In the genomic region with DNA sequence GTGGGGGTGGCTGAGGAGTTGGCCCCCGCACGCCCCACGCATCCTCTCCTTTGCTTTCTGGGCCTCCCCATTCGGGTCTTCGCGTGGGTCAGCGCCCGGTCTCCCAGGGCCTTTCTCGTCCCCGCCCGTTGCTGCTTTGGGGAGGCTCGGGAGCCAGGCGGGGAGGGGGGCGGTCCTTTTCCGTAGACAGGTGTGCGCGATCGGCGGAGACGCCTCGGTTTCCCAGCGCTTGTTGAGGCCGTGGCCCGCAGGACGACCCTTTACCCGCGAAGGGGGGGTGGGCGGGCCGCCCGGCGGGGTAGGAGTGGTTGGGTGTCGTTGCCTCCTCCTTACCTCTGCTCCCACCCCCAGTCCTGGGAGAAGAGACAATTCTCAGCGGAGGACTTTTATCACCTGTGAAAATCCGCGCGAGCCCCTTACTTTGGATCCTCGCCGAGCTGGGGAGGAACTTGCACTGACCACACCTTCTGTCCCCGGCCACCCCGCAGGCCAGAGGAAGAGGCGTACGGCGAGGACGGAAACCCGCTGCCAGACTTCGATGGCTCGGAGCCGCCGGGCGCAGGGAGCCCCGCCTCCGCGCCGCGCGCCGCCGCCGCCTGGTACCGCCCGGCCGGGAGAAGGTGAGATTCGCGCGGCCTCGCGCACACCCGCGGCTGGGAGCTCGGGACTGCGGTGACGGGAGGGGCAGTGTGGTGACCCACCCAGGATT, we compare ENCODE assay signal across 1 cellular context.
TF ChIP-seq lines count a peak whose summit lies in the region.

No MANE protein-coding gene starts in this region.

TF ChIP-seq in HEK293, 187 proteins besides CTCF, POLR2A, EP300 and RAD21 (continued from another document and continues in another):
- TF ChIP-seq, protein P1, sequence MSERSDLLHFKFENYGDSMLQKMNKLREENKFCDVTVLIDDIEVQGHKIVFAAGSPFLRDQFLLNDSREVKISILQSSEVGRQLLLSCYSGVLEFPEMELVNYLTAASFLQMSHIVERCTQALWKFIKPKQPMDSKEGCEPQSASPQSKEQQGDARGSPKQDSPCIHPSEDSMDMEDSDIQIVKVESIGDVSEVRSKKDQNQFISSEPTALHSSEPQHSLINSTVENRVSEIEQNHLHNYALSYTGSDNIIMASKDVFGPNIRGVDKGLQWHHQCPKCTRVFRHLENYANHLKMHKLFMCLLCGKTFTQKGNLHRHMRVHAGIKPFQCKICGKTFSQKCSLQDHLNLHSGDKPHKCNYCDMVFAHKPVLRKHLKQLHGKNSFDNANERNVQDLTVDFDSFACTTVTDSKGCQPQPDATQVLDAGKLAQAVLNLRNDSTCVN (tag by site-specific recombination; optimal IDR thresholded peaks at IDR 0.05), result peak; percentile 16
- no peak for TF ChIP-seq ZNF623 (tag by site-specific recombination; IDR thresholded peaks at IDR 0.05)
- TF ChIP-seq SALL2 (tag by site-specific recombination; IDR thresholded peaks at IDR 0.05; ENCODE audit: borderline replicate concordance), result no peak
- TF ChIP-seq KLF1 (tag by site-specific recombination; IDR thresholded peaks at IDR 0.05), result no peak
- TF ChIP-seq ZNF335 (tag by site-specific recombination; conservative IDR thresholded peaks at IDR 0.05), result peak; percentile 58; the same call in 1 of the 2 replicates
- TF ChIP-seq, protein P2, sequence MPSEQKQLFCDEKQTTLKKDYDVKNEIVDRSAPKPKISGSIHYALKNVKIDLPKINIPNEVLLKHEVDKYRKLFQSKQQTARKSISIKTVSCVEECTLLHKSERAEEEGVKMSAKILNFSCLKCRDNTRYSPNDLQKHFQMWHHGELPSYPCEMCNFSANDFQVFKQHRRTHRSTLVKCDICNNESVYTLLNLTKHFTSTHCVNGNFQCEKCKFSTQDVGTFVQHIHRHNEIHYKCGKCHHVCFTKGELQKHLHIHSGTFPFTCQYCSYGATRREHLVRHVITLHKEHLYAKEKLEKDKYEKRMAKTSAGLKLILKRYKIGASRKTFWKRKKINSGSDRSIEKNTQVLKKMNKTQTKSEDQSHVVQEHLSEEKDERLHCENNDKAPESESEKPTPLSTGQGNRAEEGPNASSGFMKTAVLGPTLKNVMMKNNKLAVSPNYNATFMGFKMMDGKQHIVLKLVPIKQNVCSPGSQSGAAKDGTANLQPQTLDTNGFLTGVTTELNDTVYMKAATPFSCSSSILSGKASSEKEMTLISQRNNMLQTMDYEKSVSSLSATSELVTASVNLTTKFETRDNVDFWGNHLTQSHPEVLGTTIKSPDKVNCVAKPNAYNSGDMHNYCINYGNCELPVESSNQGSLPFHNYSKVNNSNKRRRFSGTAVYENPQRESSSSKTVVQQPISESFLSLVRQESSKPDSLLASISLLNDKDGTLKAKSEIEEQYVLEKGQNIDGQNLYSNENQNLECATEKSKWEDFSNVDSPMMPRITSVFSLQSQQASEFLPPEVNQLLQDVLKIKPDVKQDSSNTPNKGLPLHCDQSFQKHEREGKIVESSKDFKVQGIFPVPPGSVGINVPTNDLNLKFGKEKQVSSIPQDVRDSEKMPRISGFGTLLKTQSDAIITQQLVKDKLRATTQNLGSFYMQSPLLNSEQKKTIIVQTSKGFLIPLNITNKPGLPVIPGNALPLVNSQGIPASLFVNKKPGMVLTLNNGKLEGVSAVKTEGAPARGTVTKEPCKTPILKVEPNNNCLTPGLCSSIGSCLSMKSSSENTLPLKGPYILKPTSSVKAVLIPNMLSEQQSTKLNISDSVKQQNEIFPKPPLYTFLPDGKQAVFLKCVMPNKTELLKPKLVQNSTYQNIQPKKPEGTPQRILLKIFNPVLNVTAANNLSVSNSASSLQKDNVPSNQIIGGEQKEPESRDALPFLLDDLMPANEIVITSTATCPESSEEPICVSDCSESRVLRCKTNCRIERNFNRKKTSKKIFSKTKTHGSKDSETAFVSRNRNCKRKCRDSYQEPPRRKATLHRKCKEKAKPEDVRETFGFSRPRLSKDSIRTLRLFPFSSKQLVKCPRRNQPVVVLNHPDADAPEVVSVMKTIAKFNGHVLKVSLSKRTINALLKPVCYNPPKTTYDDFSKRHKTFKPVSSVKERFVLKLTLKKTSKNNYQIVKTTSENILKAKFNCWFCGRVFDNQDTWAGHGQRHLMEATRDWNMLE (tag by site-specific recombination; conservative IDR thresholded peaks at IDR 0.05; ENCODE audit: low read depth), result no peak
- no peak for TF ChIP-seq ZNF585B (tag by site-specific recombination; IDR thresholded peaks at IDR 0.05)
- no peak for TF ChIP-seq ZNF146 (tag by site-specific recombination; IDR thresholded peaks at IDR 0.05)
- no peak for TF ChIP-seq ZNF302 (tag by site-specific recombination; IDR thresholded peaks at IDR 0.05; ENCODE audit: low read depth)
- TF ChIP-seq ZNF292 (tag by site-specific recombination; IDR thresholded peaks at IDR 0.05; ENCODE audit: borderline replicate concordance, low read depth), result no peak
- no peak for TF ChIP-seq ZNF16 (tag by site-specific recombination; IDR thresholded peaks at IDR 0.05; ENCODE audit: low read depth)
- no peak for TF ChIP-seq OSR2 (tag by site-specific recombination; IDR thresholded peaks at IDR 0.05)
- TF ChIP-seq OVOL3 (tag by site-specific recombination; IDR thresholded peaks at IDR 0.05), result no peak
- TF ChIP-seq, protein P3, sequence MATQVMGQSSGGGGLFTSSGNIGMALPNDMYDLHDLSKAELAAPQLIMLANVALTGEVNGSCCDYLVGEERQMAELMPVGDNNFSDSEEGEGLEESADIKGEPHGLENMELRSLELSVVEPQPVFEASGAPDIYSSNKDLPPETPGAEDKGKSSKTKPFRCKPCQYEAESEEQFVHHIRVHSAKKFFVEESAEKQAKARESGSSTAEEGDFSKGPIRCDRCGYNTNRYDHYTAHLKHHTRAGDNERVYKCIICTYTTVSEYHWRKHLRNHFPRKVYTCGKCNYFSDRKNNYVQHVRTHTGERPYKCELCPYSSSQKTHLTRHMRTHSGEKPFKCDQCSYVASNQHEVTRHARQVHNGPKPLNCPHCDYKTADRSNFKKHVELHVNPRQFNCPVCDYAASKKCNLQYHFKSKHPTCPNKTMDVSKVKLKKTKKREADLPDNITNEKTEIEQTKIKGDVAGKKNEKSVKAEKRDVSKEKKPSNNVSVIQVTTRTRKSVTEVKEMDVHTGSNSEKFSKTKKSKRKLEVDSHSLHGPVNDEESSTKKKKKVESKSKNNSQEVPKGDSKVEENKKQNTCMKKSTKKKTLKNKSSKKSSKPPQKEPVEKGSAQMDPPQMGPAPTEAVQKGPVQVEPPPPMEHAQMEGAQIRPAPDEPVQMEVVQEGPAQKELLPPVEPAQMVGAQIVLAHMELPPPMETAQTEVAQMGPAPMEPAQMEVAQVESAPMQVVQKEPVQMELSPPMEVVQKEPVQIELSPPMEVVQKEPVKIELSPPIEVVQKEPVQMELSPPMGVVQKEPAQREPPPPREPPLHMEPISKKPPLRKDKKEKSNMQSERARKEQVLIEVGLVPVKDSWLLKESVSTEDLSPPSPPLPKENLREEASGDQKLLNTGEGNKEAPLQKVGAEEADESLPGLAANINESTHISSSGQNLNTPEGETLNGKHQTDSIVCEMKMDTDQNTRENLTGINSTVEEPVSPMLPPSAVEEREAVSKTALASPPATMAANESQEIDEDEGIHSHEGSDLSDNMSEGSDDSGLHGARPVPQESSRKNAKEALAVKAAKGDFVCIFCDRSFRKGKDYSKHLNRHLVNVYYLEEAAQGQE (tag by site-specific recombination; IDR thresholded peaks at IDR 0.05), result no peak
- no peak for TF ChIP-seq ZNF266 (tag by site-specific recombination; IDR thresholded peaks at IDR 0.05; ENCODE audit: low read depth)
- TF ChIP-seq, protein P4, sequence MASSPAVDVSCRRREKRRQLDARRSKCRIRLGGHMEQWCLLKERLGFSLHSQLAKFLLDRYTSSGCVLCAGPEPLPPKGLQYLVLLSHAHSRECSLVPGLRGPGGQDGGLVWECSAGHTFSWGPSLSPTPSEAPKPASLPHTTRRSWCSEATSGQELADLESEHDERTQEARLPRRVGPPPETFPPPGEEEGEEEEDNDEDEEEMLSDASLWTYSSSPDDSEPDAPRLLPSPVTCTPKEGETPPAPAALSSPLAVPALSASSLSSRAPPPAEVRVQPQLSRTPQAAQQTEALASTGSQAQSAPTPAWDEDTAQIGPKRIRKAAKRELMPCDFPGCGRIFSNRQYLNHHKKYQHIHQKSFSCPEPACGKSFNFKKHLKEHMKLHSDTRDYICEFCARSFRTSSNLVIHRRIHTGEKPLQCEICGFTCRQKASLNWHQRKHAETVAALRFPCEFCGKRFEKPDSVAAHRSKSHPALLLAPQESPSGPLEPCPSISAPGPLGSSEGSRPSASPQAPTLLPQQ (tag by site-specific recombination; IDR thresholded peaks at IDR 0.05), result no peak
- TF ChIP-seq, protein P5, sequence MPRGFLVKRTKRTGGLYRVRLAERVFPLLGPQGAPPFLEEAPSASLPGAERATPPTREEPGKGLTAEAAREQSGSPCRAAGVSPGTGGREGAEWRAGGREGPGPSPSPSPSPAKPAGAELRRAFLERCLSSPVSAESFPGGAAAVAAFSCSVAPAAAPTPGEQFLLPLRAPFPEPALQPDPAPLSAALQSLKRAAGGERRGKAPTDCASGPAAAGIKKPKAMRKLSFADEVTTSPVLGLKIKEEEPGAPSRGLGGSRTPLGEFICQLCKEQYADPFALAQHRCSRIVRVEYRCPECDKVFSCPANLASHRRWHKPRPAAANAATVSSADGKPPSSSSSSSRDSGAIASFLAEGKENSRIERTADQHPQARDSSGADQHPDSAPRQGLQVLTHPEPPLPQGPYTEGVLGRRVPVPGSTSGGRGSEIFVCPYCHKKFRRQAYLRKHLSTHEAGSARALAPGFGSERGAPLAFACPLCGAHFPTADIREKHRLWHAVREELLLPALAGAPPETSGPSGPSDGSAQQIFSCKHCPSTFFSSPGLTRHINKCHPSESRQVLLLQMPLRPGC (tag by site-specific recombination; IDR thresholded peaks at IDR 0.05), result no peak
- TF ChIP-seq EGR2 (tag by site-specific recombination; IDR thresholded peaks at IDR 0.05; ENCODE audit: low read depth), result peak; percentile 14; the same call in 1 of the 2 replicates
- TF ChIP-seq, protein P6, sequence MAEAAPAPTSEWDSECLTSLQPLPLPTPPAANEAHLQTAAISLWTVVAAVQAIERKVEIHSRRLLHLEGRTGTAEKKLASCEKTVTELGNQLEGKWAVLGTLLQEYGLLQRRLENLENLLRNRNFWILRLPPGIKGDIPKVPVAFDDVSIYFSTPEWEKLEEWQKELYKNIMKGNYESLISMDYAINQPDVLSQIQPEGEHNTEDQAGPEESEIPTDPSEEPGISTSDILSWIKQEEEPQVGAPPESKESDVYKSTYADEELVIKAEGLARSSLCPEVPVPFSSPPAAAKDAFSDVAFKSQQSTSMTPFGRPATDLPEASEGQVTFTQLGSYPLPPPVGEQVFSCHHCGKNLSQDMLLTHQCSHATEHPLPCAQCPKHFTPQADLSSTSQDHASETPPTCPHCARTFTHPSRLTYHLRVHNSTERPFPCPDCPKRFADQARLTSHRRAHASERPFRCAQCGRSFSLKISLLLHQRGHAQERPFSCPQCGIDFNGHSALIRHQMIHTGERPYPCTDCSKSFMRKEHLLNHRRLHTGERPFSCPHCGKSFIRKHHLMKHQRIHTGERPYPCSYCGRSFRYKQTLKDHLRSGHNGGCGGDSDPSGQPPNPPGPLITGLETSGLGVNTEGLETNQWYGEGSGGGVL (tag by site-specific recombination; IDR thresholded peaks at IDR 0.05), result peak; percentile 4; the same call in 1 of the 2 replicates
- TF ChIP-seq ZNF350 (tag by site-specific recombination; IDR thresholded peaks at IDR 0.05), result no peak
- TF ChIP-seq ZNF658 (tag by site-specific recombination; IDR thresholded peaks at IDR 0.05), result no peak
- TF ChIP-seq, protein P7, sequence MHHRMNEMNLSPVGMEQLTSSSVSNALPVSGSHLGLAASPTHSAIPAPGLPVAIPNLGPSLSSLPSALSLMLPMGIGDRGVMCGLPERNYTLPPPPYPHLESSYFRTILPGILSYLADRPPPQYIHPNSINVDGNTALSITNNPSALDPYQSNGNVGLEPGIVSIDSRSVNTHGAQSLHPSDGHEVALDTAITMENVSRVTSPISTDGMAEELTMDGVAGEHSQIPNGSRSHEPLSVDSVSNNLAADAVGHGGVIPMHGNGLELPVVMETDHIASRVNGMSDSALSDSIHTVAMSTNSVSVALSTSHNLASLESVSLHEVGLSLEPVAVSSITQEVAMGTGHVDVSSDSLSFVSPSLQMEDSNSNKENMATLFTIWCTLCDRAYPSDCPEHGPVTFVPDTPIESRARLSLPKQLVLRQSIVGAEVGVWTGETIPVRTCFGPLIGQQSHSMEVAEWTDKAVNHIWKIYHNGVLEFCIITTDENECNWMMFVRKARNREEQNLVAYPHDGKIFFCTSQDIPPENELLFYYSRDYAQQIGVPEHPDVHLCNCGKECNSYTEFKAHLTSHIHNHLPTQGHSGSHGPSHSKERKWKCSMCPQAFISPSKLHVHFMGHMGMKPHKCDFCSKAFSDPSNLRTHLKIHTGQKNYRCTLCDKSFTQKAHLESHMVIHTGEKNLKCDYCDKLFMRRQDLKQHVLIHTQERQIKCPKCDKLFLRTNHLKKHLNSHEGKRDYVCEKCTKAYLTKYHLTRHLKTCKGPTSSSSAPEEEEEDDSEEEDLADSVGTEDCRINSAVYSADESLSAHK (tag by site-specific recombination; IDR thresholded peaks at IDR 0.05), result no peak
- TF ChIP-seq GLIS2 (tag by site-specific recombination; IDR thresholded peaks at IDR 0.05), result peak; percentile 78; the same call in 1 of the 2 replicates
- no peak for TF ChIP-seq BCL11A (tag by site-specific recombination; IDR thresholded peaks at IDR 0.05; ENCODE audit: low read depth)
- no peak for TF ChIP-seq ZBTB8A (tag by site-specific recombination; IDR thresholded peaks at IDR 0.05)
- TF ChIP-seq, protein P8, sequence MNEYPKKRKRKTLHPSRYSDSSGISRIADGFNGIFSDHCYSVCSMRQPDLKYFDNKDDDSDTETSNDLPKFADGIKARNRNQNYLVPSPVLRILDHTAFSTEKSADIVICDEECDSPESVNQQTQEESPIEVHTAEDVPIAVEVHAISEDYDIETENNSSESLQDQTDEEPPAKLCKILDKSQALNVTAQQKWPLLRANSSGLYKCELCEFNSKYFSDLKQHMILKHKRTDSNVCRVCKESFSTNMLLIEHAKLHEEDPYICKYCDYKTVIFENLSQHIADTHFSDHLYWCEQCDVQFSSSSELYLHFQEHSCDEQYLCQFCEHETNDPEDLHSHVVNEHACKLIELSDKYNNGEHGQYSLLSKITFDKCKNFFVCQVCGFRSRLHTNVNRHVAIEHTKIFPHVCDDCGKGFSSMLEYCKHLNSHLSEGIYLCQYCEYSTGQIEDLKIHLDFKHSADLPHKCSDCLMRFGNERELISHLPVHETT (tag by site-specific recombination; IDR thresholded peaks at IDR 0.05), result no peak
- no peak for TF ChIP-seq ZNF610 (tag by site-specific recombination; IDR thresholded peaks at IDR 0.05; ENCODE audit: borderline replicate concordance)
- TF ChIP-seq ZNF626 (tag by site-specific recombination; IDR thresholded peaks at IDR 0.05), result no peak
- no peak for TF ChIP-seq ZNF169 (tag by site-specific recombination; IDR thresholded peaks at IDR 0.05)
- 0 out of 2 replicates have a peak, but pooled peaks have one; percentile 12 for TF ChIP-seq KLF16 (tag by site-specific recombination; IDR thresholded peaks at IDR 0.05)
- peak; percentile 72 for TF ChIP-seq ZBTB20 (tag by site-specific recombination; IDR thresholded peaks at IDR 0.05)
- TF ChIP-seq ZFHX2 (tag by site-specific recombination; conservative IDR thresholded peaks at IDR 0.05), result peak; percentile 73
- TF ChIP-seq ZNF132 (tag by site-specific recombination; IDR thresholded peaks at IDR 0.05; ENCODE audit: borderline replicate concordance), result no peak
- no peak for TF ChIP-seq ZNF544 (tag by site-specific recombination; IDR thresholded peaks at IDR 0.05)
- TF ChIP-seq ZNF433 (tag by site-specific recombination; IDR thresholded peaks at IDR 0.05; ENCODE audit: low read depth), result no peak
- TF ChIP-seq ZNF747 (tag by site-specific recombination; IDR thresholded peaks at IDR 0.05), result no peak
- TF ChIP-seq TRIM28 (IDR thresholded peaks at IDR 0.05; ENCODE audit: borderline replicate concordance, low read length), result no peak
- no peak for TF ChIP-seq ZNF174 (tag by site-specific recombination; IDR thresholded peaks at IDR 0.05)
- TF ChIP-seq ZNF366 (tag by site-specific recombination; conservative IDR thresholded peaks at IDR 0.05), result no peak
- TF ChIP-seq HOXA7 (CRISPR knock-in tag; IDR thresholded peaks at IDR 0.05; ENCODE audit: borderline replicate concordance), result no peak
- no peak for TF ChIP-seq ZNF560 (tag by site-specific recombination; IDR thresholded peaks at IDR 0.05; ENCODE audit: borderline replicate concordance)
